9 cellular contexts compared by ENCODE assay signal in genomic region chr1:2322593-2323295, GRCh38.
DNase-seq lines count a peak whose midpoint lies in the region; ATAC-seq and TF ChIP-seq lines count a peak whose summit lies in the region.
"Had no signal": no experiment of that assay in that cellular context is flagged by ENCODE, and none has a peak within 500 bp of the region (broad histone marks: within the 10 kb centered on the region; RNA-seq: fewer than 3 reads in every experiment).

No MANE protein-coding gene starts in this region.

- TF ChIP-seq CTCF in ascending aorta (IDR thresholded peaks at IDR 0.05) (peak in 1 of 3 experiments; percentile 2), hepatocyte (IDR thresholded peaks at IDR 0.05; ENCODE audit: poor library complexity) (no peak), psoas muscle (IDR thresholded peaks at IDR 0.05) (peak; percentile 3)

- H3K4me1 ChIP-seq in ascending aorta = peaks cover 24 to 40% of the 10 kb centered on the region in 2 donors
- peaks cover 28% of the 10 kb centered on the region for H3K4me1 ChIP-seq in hepatocyte (ENCODE audit: insufficient read depth)
- H3K4me1 ChIP-seq in psoas muscle = peaks cover 12% of the 10 kb centered on the region
- peaks cover 3% of the 10 kb centered on the region for H3K4me1 ChIP-seq in effector memory CD4-positive, alpha-beta T cell (ENCODE audit: control insufficient read depth, insufficient read depth, low read length, poor library complexity, severe bottlenecking)

- H3K4me3 ChIP-seq in ascending aorta (peak overlapping the region; percentile 24 to 54), hepatocyte (no peak overlapping the region), psoas muscle (peak overlapping the region; percentile 41)
- no peak overlapping the region for H3K4me3 ChIP-seq in effector memory CD4-positive, alpha-beta T cell (ENCODE audit: insufficient read depth, low read depth, low read length, poor library complexity, severe bottlenecking)

- peak overlapping the region; percentile 59 for H3K4me2 ChIP-seq in hepatocyte

- no peak overlapping the region for H2AFZ ChIP-seq in hepatocyte

- no peaks in the 10 kb centered on the region for H3K79me2 ChIP-seq in hepatocyte

- 81% methylated on average over 46 of the region's 46 CpGs for WGBS in hepatocyte (ENCODE audit: low lambda C conversion rate, missing lambda C conversion rate)
- WGBS in psoas muscle, 3 donors = 46 to 61% (median 58%) methylated on average over 43 to 46 of the region's 46 CpGs

- H3K9me2 ChIP-seq in hepatocyte (replicated peaks; ENCODE audit: insufficient read depth) = no peaks in the 10 kb centered on the region

- intact Hi-C loops in ascending aorta (cut with DNase I) (loop anchor here (1.0 to 2.0 kb wide), 3 partner anchors 32 to 204 kb away; partner anchors contain the start of genes MORN1, PANK4 and RER1), psoas muscle (cut with DNase I) (no loop called here)

- DNase-seq in AG20443 (ENCODE audit: low spot score) (peak; percentile 83), ascending aorta (ENCODE audit: low spot score in 2 of 2) (peak in 1 of 2 donors; percentile 88), hepatocyte (ENCODE audit: low spot score) (peak; percentile 61), psoas muscle (peak in 1 of 2 donors; percentile 59), NCI-H1048 (lab: John Stamatoyannopoulos, UW) (no peak), NCI-H146 treated with DMSO at 0.1 percent for 48 hours (lab: John Stamatoyannopoulos, UW; ENCODE audit: unreplicated experiment) (no peak)
- no peak for DNase-seq in effector memory CD4-positive, alpha-beta T cell
- DNase-seq: NCI-H2081 treated with DMSO at 0.1 percent for 48 hours had no signal

- no peaks in the 10 kb centered on the region for H4K20me1 ChIP-seq in hepatocyte (ENCODE audit: insufficient read depth, poor library complexity, severe bottlenecking)

- H3K27ac ChIP-seq in ascending aorta (peak overlapping the region; percentile 92 to 96), hepatocyte (peak overlapping the region; percentile 97), psoas muscle (peak overlapping the region; percentile 50)
- no peak overlapping the region for H3K27ac ChIP-seq in effector memory CD4-positive, alpha-beta T cell (ENCODE audit: insufficient read depth, low read length, poor library complexity, severe bottlenecking)

- H3K9me3 ChIP-seq in ascending aorta (no peaks in the 10 kb centered on the region), hepatocyte (ENCODE audit: low read depth) (no peaks in the 10 kb centered on the region), psoas muscle (no peaks in the 10 kb centered on the region)
- no peaks in the 10 kb centered on the region for H3K9me3 ChIP-seq in effector memory CD4-positive, alpha-beta T cell (ENCODE audit: control insufficient read depth, low read length)

- H3K27me3 ChIP-seq in ascending aorta = no peaks in the 10 kb centered on the region
- no peaks in the 10 kb centered on the region for H3K27me3 ChIP-seq in hepatocyte
- H3K27me3 ChIP-seq in psoas muscle (ENCODE audit: insufficient read depth in 3 of 3, low read length in 2 of 3) = peaks cover 0 to 55% (median 3%) of the 10 kb centered on the region in 3 donors
- H3K27me3 ChIP-seq in effector memory CD4-positive, alpha-beta T cell (replicated peaks; ENCODE audit: control insufficient read depth, insufficient read depth, low read length, poor library complexity, severe bottlenecking) = no peaks in the 10 kb centered on the region

- peak; percentile 5 to 56 (median 28) for ATAC-seq in psoas muscle
- ATAC-seq in GM18858 (IDR thresholded peaks at IDR 0.05; ENCODE audit: unreplicated experiment) = no peak

- H3K36me3 ChIP-seq in ascending aorta (no peaks in the 10 kb centered on the region), hepatocyte (replicated peaks; ENCODE audit: insufficient read depth, low read depth) (no peaks in the 10 kb centered on the region), psoas muscle (ENCODE audit: insufficient read depth in 1 of 2, low read depth in 1 of 2) (no peaks in the 10 kb centered on the region)
- H3K36me3 ChIP-seq in effector memory CD4-positive, alpha-beta T cell (ENCODE audit: control insufficient read depth, insufficient read depth, low read length) = no peaks in the 10 kb centered on the region

Comparison
In these comparisons a context has a peak if more than half of its experiments do, and no peak if none do; other contexts are left out.
1. DNase-seq: peak in AG20443 (single experiment) and hepatocyte (single experiment); none in effector memory CD4-positive, alpha-beta T cell (0 of 3), NCI-H1048 (single experiment) and NCI-H146 treated with DMSO at 0.1 percent for 48 hours (single experiment).
2. H3K4me3 ChIP-seq: peak in ascending aorta (2 of 2) and psoas muscle (single experiment); none in hepatocyte (single experiment) and effector memory CD4-positive, alpha-beta T cell (single experiment).